In genomic region chr17:82297280-82297803, GRCh38 we compare ENCODE assay signal across 8 cellular contexts. TPM values are rescaled to one million over a fixed set of nuclear protein-coding genes. Genes with fewer than 3 reads are reported as not detected.
A peak's percentile ranks its signal among the peaks of the same experiment; 100 is the strongest.
DNase-seq lines count a peak whose midpoint lies in the region; ATAC-seq, FAIRE-seq and TF ChIP-seq lines count a peak whose summit lies in the region.

No MANE protein-coding gene starts in this region.

- no peaks in the 10 kb centered on the region for H3K36me3 ChIP-seq in kidney (ENCODE audit: control insufficient read depth in 1 of 2, insufficient read depth in 2 of 2, low read length in 2 of 2)

- peaks cover 19 to 26% of the 10 kb centered on the region in 2 donors for H3K4me1 ChIP-seq in kidney (ENCODE audit: control insufficient read depth in 1 of 2, insufficient read depth in 1 of 2, low read depth in 1 of 2, low read length in 2 of 2)

- H3K27ac ChIP-seq in kidney (ENCODE audit: low read depth in 2 of 2, low read length in 2 of 2): peak overlapping the region; percentile 95 to 96

- H3K9me3 ChIP-seq in T-helper 17 cell (ENCODE audit: control insufficient read depth, low read length, poor library complexity, severe bottlenecking) (no peaks in the 10 kb centered on the region), kidney (ENCODE audit: control insufficient read depth in 1 of 2, low read length in 2 of 2) (no peaks in the 10 kb centered on the region)

- DNase-seq in DMS79 (lab: John Stamatoyannopoulos, UW): peak; percentile 25
- peak; percentile 60 to 80 (median 63) for DNase-seq in T-helper 17 cell
- peak; percentile 93 for DNase-seq in amniotic epithelial cell (ENCODE audit: low read depth)
- DNase-seq in kidney: peak; percentile 97
- peak; percentile 74 for DNase-seq in stimulated activated CD4-positive, alpha-beta T cell treated with anti-CD3 and anti-CD28 coated beads, Interleukin-4, amount 100 ng/mL, for 1 hour

- ATAC-seq in HG03378 (IDR thresholded peaks at IDR 0.05; ENCODE audit: unreplicated experiment) (peak; percentile 23), T-helper 17 cell (peak; percentile 31), HG03280 (IDR thresholded peaks at IDR 0.05; ENCODE audit: unreplicated experiment) (no peak), HG03439 (IDR thresholded peaks at IDR 0.05; ENCODE audit: unreplicated experiment) (no peak)

- no peaks in the 10 kb centered on the region for H3K27me3 Mint-ChIP-seq in T-helper 17 cell

- H3K4me1 Mint-ChIP-seq in T-helper 17 cell: peaks cover 54% of the 10 kb centered on the region

- peak overlapping the region; percentile 94 for H3K4me3 Mint-ChIP-seq in T-helper 17 cell

- intact Hi-C loops in kidney (cut with DNase I): no loop called here

- H3K4me3 ChIP-seq in kidney (ENCODE audit: low read length in 2 of 2): peak overlapping the region; percentile 47 to 63

- H3K36me3 Mint-ChIP-seq in T-helper 17 cell (ENCODE audit: low read depth): no peaks in the 10 kb centered on the region

- FAIRE-seq in kidney (lab: Jason Lieb, UNC): no peak

- peak overlapping the region; percentile 29 to 73 for H3K9ac ChIP-seq in kidney (ENCODE audit: low read length in 2 of 2)

- peak overlapping the region; percentile 100 for H3K27ac Mint-ChIP-seq in T-helper 17 cell

- TF ChIP-seq CTCF in kidney (IDR thresholded peaks at IDR 0.05; ENCODE audit: borderline replicate concordance, extremely low read depth, insufficient read depth): no peak

RNA-seq across cellular contexts. Expression of gene CD7, which starts 20.1 kb away (rescaled TPM):
- total RNA-seq in T-helper 17 cell (100 to 1,000 TPM; 119 to 122 TPM), kidney (9.2 TPM)
- polyA plus RNA-seq in kidney (ENCODE audit: insufficient read depth, low read depth, low replicate concordance): 1.0 TPM

RNA-seq across cellular contexts. Expression of gene CSNK1D, which starts 23.8 kb away (rescaled TPM):
- total RNA-seq in T-helper 17 cell (100 to 1,000 TPM; 218 to 273 TPM), kidney (160 TPM)
- 69.7 TPM for polyA plus RNA-seq in kidney (ENCODE audit: insufficient read depth, low read depth, low replicate concordance)

RNA-seq across cellular contexts. Expression of gene SECTM1, which starts 36.2 kb away (rescaled TPM):
- 1 to 10 TPM; 4.4 to 6.0 TPM for total RNA-seq in T-helper 17 cell
- total RNA-seq in kidney: 87.5 TPM
- polyA plus RNA-seq in kidney (ENCODE audit: insufficient read depth, low read depth, low replicate concordance): 15.4 TPM

Comparison
In these comparisons a context has a peak if more than half of its experiments do, and no peak if none do; other contexts are left out.
1. DNase-seq: peak in every context shown above with its lines; median percentile 97 in kidney; 93 in amniotic epithelial cell; 74 in stimulated activated CD4-positive, alpha-beta T cell treated with anti-CD3 and anti-CD28 coated beads, Interleukin-4, amount 100 ng/mL, for 1 hour; 63 in T-helper 17 cell; 25 in DMS79.
2. ATAC-seq: peak in HG03378 (single experiment) and T-helper 17 cell (single experiment); none in HG03280 (single experiment) and HG03439 (single experiment).
3. RNA of gene CD7, which starts 20.1 kb away (total RNA-seq): 119 to 122 TPM in T-helper 17 cell; 9.2 TPM in kidney (single experiment); every median in the first group is over 10 times any median in the second.
4. RNA of gene SECTM1, which starts 36.2 kb away (total RNA-seq): 87.5 TPM in kidney (single experiment); 4.4 to 6.0 TPM in T-helper 17 cell; every median in the first group is over 10 times any median in the second.